In the genomic region with DNA sequence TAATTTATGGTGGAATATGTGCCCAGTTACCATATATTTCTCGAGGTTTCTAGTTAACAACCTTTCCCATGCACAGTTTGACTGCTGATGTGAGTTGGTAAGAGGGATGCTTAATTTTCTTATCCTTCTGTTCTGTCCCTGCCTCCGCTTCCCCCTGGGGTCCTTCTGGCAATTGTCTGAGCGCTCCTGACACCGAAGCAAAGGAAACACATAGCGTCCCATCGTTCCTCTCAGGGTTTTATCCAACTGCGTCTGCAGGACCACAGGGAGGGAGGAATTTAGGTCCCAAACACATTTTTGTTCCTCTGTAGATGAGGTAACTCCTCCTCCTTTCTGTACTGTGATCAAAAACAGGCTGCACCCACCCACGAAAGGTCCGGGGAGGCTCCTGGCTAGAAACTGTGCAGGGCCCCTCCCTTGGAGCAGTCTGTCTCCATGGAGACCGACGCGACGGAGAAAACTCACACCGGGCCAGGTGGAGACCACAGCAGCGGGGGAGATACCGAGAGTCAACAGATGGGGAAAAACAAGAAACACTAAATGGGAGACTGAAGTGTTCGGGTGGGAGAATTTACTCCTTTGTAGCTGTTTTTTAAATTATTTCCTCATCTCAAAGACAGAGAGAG, we compare ENCODE assay signal across 9 cellular contexts.
DNase-seq lines count a peak whose midpoint lies in the region; ATAC-seq, FAIRE-seq and TF ChIP-seq lines count a peak whose summit lies in the region.
"Had no signal": no experiment of that assay in that cellular context is flagged by ENCODE, and none has a peak within 500 bp of the region (broad histone marks: within the 10 kb centered on the region; RNA-seq: fewer than 3 reads in every experiment).

No MANE protein-coding gene starts in this region.

- TF ChIP-seq CTCF in keratinocyte (optimal IDR thresholded peaks at IDR 0.05 in 1 of 3, IDR thresholded peaks at IDR 0.05 in 1 of 3, conservative IDR thresholded peaks at IDR 0.05 in 1 of 3; ENCODE audit: extremely low read depth in 1 of 3, insufficient read depth in 2 of 3, low read length in 3 of 3) (no peak), tibial nerve (IDR thresholded peaks at IDR 0.05) (no peak)

- H3K9me3 ChIP-seq in adipocyte (ENCODE audit: control insufficient read depth, low read length) (no peaks in the 10 kb centered on the region), keratinocyte (ENCODE audit: control insufficient read depth, low read depth, low read length) (no peaks in the 10 kb centered on the region), tibial nerve (no peaks in the 10 kb centered on the region)

- no peaks in the 10 kb centered on the region for H4K20me1 ChIP-seq in keratinocyte (ENCODE audit: control insufficient read depth, extremely low read depth, insufficient read depth, low read length)

- DNase-seq in adipocyte (ENCODE audit: low read depth), result peak; percentile 47
- DNase-seq in keratinocyte (ENCODE audit: low read depth, low spot score), result no peak
- DNase-seq in DMS53 (lab: John Stamatoyannopoulos, UW), result no peak
- DNase-seq in tibial nerve (ENCODE audit: low spot score in 2 of 2), result no peak
- no peak for DNase-seq in RPMI8226
- no peak for DNase-seq in activated T-cell treated with anti-CD3 and anti-CD28 coated beads, Interleukin-2, amount 50 U/mL, for 4 hours

- H3K27me3 ChIP-seq in adipocyte (replicated peaks; ENCODE audit: control insufficient read depth, insufficient read depth, low read length) (peaks cover 5% of the 10 kb centered on the region), keratinocyte (ENCODE audit: control insufficient read depth, extremely low read depth, insufficient read depth, low read length) (no peaks in the 10 kb centered on the region), tibial nerve (no peaks in the 10 kb centered on the region)

- peak overlapping the region; percentile 48 for H3K4me2 ChIP-seq in keratinocyte (ENCODE audit: control insufficient read depth, extremely low read depth, insufficient read depth, low read depth, low read length)

- H3K9me3 Mint-ChIP-seq in activated T-cell treated with anti-CD3 and anti-CD28 coated beads, Interleukin-2, amount 50 U/mL, for 4 hours, result no peaks in the 10 kb centered on the region
- H3K9me3 Mint-ChIP-seq: activated naive CD4-positive, alpha-beta T cell treated with anti-CD3 and anti-CD28 coated beads, Interleukin-2, amount 50 U/mL, for 24 hours had no signal

- H3K36me3 Mint-ChIP-seq in activated T-cell treated with anti-CD3 and anti-CD28 coated beads, Interleukin-2, amount 50 U/mL, for 4 hours (ENCODE audit: insufficient read depth), result no peaks in the 10 kb centered on the region
- H3K36me3 Mint-ChIP-seq: activated naive CD4-positive, alpha-beta T cell treated with anti-CD3 and anti-CD28 coated beads, Interleukin-2, amount 50 U/mL, for 24 hours had no signal

- dilution Hi-C loops in keratinocyte (cut with MboI; ENCODE audit: extremely low pct_ligation_motif_present, low sequenced_read_pairs), result no loop called here

- H3K4me3 ChIP-seq in adipocyte (ENCODE audit: low read length) (peak overlapping the region; percentile 68), keratinocyte (ENCODE audit: control insufficient read depth in 2 of 3, extremely low read depth in 1 of 3, insufficient read depth in 2 of 3, low read depth in 1 of 3, low read length in 3 of 3) (peak overlapping the region in 1 of 3 experiments; percentile 5), tibial nerve (peak overlapping the region in 2 of 4 donors; percentile 18 to 37)

- H3K4me1 ChIP-seq in adipocyte (ENCODE audit: control insufficient read depth, insufficient read depth, low read length), result no peaks in the 10 kb centered on the region
- H3K4me1 ChIP-seq in keratinocyte (ENCODE audit: control insufficient read depth, extremely low read depth, insufficient read depth, low read length), result peaks cover 3% of the 10 kb centered on the region
- peaks cover 0 to 9% (median 2%) of the 10 kb centered on the region in 4 donors for H3K4me1 ChIP-seq in tibial nerve

- no peaks in the 10 kb centered on the region for H3K4me1 Mint-ChIP-seq in activated T-cell treated with anti-CD3 and anti-CD28 coated beads, Interleukin-2, amount 50 U/mL, for 4 hours (ENCODE audit: low read depth)
- H3K4me1 Mint-ChIP-seq: activated naive CD4-positive, alpha-beta T cell treated with anti-CD3 and anti-CD28 coated beads, Interleukin-2, amount 50 U/mL, for 24 hours had no signal

- H3K27me3 Mint-ChIP-seq in activated T-cell treated with anti-CD3 and anti-CD28 coated beads, Interleukin-2, amount 50 U/mL, for 4 hours (ENCODE audit: low read depth), result peaks cover 12% of the 10 kb centered on the region

- H3K9ac ChIP-seq in adipocyte (ENCODE audit: low read length), result no peak overlapping the region
- no peak overlapping the region for H3K9ac ChIP-seq in keratinocyte (ENCODE audit: control insufficient read depth, extremely low read depth, insufficient read depth, low read length)

- peak; percentile 46 for ATAC-seq in GM18517 (IDR thresholded peaks at IDR 0.05; ENCODE audit: unreplicated experiment)
- peak; percentile 50 for ATAC-seq in HG03108 (IDR thresholded peaks at IDR 0.05; ENCODE audit: unreplicated experiment)
- ATAC-seq in activated T-cell treated with anti-CD3 and anti-CD28 coated beads, Interleukin-2, amount 50 U/mL, for 4 hours, result no peak

- 33% methylated on average over 17 of the region's 17 CpGs for WGBS in tibial nerve, 2 donors

- no peak for TF ChIP-seq POLR2A in tibial nerve (IDR thresholded peaks at IDR 0.05)

- FAIRE-seq in keratinocyte (lab: Jason Lieb, UNC), result no peak

- H3K27ac ChIP-seq in keratinocyte (ENCODE audit: control insufficient read depth, insufficient read depth, low read length) (no peak overlapping the region), tibial nerve (no peak overlapping the region)

- H2AFZ ChIP-seq in keratinocyte (ENCODE audit: control insufficient read depth, low read length), result no peak overlapping the region

- no peak for TF ChIP-seq EP300 in tibial nerve (IDR thresholded peaks at IDR 0.05)

- H3K36me3 ChIP-seq in adipocyte (ENCODE audit: control insufficient read depth, insufficient read depth, low read length, severe bottlenecking) (no peaks in the 10 kb centered on the region), keratinocyte (ENCODE audit: control insufficient read depth in 2 of 2, extremely low read depth in 1 of 2, insufficient read depth in 2 of 2, low read length in 2 of 2) (no peaks in the 10 kb centered on the region), tibial nerve (no peaks in the 10 kb centered on the region)

- no peaks in the 10 kb centered on the region for H3K9me1 ChIP-seq in keratinocyte (ENCODE audit: control insufficient read depth, extremely low read depth, insufficient read depth, low read length)

- no peaks in the 10 kb centered on the region for H3K79me2 ChIP-seq in keratinocyte (ENCODE audit: control insufficient read depth, insufficient read depth, low read length)

- H3K4me3 Mint-ChIP-seq in activated T-cell treated with anti-CD3 and anti-CD28 coated beads, Interleukin-2, amount 50 U/mL, for 4 hours, result no peak overlapping the region
- H3K4me3 Mint-ChIP-seq: activated naive CD4-positive, alpha-beta T cell treated with anti-CD3 and anti-CD28 coated beads, Interleukin-2, amount 50 U/mL, for 24 hours had no signal

Comparison
In these comparisons a context has a peak if more than half of its experiments do, and no peak if none do; other contexts are left out.
1. ATAC-seq: peak in GM18517 (single experiment) and HG03108 (single experiment); none in activated T-cell treated with anti-CD3 and anti-CD28 coated beads, Interleukin-2, amount 50 U/mL, for 4 hours (0 of 2).